26 cellular contexts compared by ENCODE assay signal in the genomic region with DNA sequence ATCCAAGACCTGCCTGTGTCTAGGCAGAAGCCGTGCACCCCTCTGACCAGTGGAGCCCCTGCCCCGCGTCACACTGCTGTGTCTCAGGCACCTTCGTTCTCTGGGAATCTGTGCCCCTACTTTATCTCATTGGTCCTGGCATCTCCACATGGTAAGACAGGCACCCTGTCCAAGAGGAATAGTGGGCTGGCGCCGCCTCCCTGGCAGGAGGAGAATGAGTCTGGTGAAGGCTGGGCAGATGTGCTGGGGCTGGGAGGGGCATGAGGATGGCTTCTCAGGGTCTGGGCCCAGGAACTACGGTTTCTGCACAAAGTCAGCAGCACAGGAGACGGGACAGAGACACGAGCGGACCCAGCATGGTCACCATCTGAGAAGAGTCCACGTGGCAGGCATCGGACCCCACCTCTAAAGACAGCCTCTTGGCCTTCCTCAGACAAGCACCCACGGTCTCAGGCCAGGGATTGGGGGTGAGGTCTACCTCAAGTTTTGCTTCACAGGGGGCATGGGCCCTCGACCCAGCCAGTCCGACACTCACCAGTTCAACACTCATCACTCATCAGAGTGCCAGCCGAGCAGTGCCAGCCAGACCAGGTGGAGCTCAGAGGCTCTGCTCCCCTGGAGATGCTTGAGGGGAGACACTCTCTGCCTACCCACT.
"Had no signal": no experiment of that assay in that cellular context is flagged by ENCODE, and none has a peak within 500 bp of the region (broad histone marks: within the 10 kb centered on the region; RNA-seq: fewer than 3 reads in every experiment).

No MANE protein-coding gene starts in this region.

- H3K9me3 ChIP-seq: colonic mucosa, esophagus squamous epithelium, gastrocnemius medialis had no signal

- H3K4me3 ChIP-seq: colonic mucosa, esophagus squamous epithelium, gastrocnemius medialis, hepatocyte, left ventricle myocardium inferior, lung had no signal

- H3K27me3 ChIP-seq: colonic mucosa, hepatocyte had no signal

- H3K27ac ChIP-seq: colonic mucosa, epithelial cell of prostate, esophagus squamous epithelium, gastrocnemius medialis, hepatocyte, left ventricle myocardium inferior had no signal

- ATAC-seq: effector memory CD8-positive, alpha-beta T cell; esophagus mucosa; gastrocnemius medialis; left colon; left lobe of liver had no signal

- DNase-seq: colonic mucosa; cortex of kidney; effector CD8-positive, alpha-beta T cell; effector memory CD8-positive, alpha-beta T cell; endodermal cell; erythroblast; esophagus squamous epithelium; foreskin fibroblast; foreskin melanocyte; gastrocnemius medialis; head of caudate nucleus; hypothalamus; immature natural killer cell; islet precursor cell; kidney; kidney glomerular epithelial cell; left colon; left ventricle myocardium inferior; mammary epithelial cell; mesendoderm; midbrain had no signal

- H3K79me2 ChIP-seq: hepatocyte had no signal

- H3K4me1 ChIP-seq: colonic mucosa, esophagus squamous epithelium, gastrocnemius medialis, left ventricle myocardium inferior had no signal

- H3K36me3 ChIP-seq: colonic mucosa, esophagus squamous epithelium, gastrocnemius medialis, left ventricle myocardium inferior had no signal

- H3K4me2 ChIP-seq: hepatocyte had no signal

- H2AFZ ChIP-seq: hepatocyte had no signal
